Comparison of ENCODE assay signal across 12 cellular contexts in genomic region chr5:88827997-88828396, GRCh38. TPM values are rescaled to one million over a fixed set of nuclear protein-coding genes. Genes with fewer than 3 reads are reported as not detected.
A peak's percentile ranks its signal among the peaks of the same experiment; 100 is the strongest.
DNase-seq lines count a peak whose midpoint lies in the region; ATAC-seq, FAIRE-seq and TF ChIP-seq lines count a peak whose summit lies in the region.
"Had no signal": no experiment of that assay in that cellular context is flagged by ENCODE, and none has a peak within 500 bp of the region (broad histone marks: within the 10 kb centered on the region; RNA-seq: fewer than 3 reads in every experiment).

No MANE protein-coding gene starts in this region.

- DNase-seq in GM12891 (ENCODE audit: insufficient read length, low spot score) = no peak
- DNase-seq in NB4 (ENCODE audit: low read depth) = peak; percentile 6
- no peak for DNase-seq in central memory CD8-positive, alpha-beta T cell (ENCODE audit: low spot score in 2 of 2)
- DNase-seq in T-helper 9 cell = no peak
- DNase-seq in islet precursor cell = no peak
- DNase-seq in occipital lobe (lab: John Stamatoyannopoulos, UW) = no peak
- no peak for DNase-seq in retina
- DNase-seq: DMS153, endodermal cell, kidney, NCI-H2171 had no signal

- TF ChIP-seq POLR2A in GM12891 (IDR thresholded peaks at IDR 0.05; ENCODE audit: low read depth, low read length) = no peak
- TF ChIP-seq POLR2A in NB4 (IDR thresholded peaks at IDR 0.05; ENCODE audit: extremely low read depth, insufficient read length) = no peak

- H3K36me3 ChIP-seq in skeletal muscle tissue (ENCODE audit: control insufficient read depth in 3 of 3, insufficient read depth in 3 of 3, low read length in 3 of 3) = peaks cover 0 to 2% (median under 1%) of the 10 kb centered on the region in 3 donors

- no peaks in the 10 kb centered on the region for H3K9me3 Mint-ChIP-seq in central memory CD8-positive, alpha-beta T cell
- H3K9me3 Mint-ChIP-seq: endodermal cell had no signal

- H3K27ac Mint-ChIP-seq in central memory CD8-positive, alpha-beta T cell (ENCODE audit: low read depth) = no peak overlapping the region

- no peak for TF ChIP-seq CTCF in NB4 (IDR thresholded peaks at IDR 0.05; ENCODE audit: low read depth, low read length)

- H3K36me3 Mint-ChIP-seq in central memory CD8-positive, alpha-beta T cell (ENCODE audit: insufficient read depth) = peaks cover 2% of the 10 kb centered on the region

- FAIRE-seq in GM12891 (lab: Jason Lieb, UNC) = peak; percentile 76
- FAIRE-seq: kidney had no signal

- H3K4me1 Mint-ChIP-seq in central memory CD8-positive, alpha-beta T cell = no peaks in the 10 kb centered on the region

- H3K27me3 Mint-ChIP-seq in central memory CD8-positive, alpha-beta T cell = no peaks in the 10 kb centered on the region

- H3K4me3 ChIP-seq in NB4 (ENCODE audit: low read depth, low read length) = no peak overlapping the region
- peak overlapping the region in 1 of 3 donors; percentile 18 for H3K4me3 ChIP-seq in skeletal muscle tissue (ENCODE audit: low read length in 3 of 3)

- no peaks in the 10 kb centered on the region for H3K27me3 ChIP-seq in skeletal muscle tissue (ENCODE audit: control insufficient read depth in 3 of 3, insufficient read depth in 3 of 3, low read length in 3 of 3)

- no peaks in the 10 kb centered on the region for H3K9me3 ChIP-seq in skeletal muscle tissue (ENCODE audit: control insufficient read depth in 3 of 3, low read length in 3 of 3)

- no peak overlapping the region for H3K4me3 Mint-ChIP-seq in central memory CD8-positive, alpha-beta T cell
- H3K4me3 Mint-ChIP-seq: endodermal cell had no signal

- H3K4me1 ChIP-seq in skeletal muscle tissue (ENCODE audit: control insufficient read depth in 3 of 3, insufficient read depth in 3 of 3, low read length in 3 of 3) = peaks cover 48 to 62% (median 50%) of the 10 kb centered on the region in 3 donors

- H3K27ac ChIP-seq in skeletal muscle tissue (ENCODE audit: low read depth, low read length) = peak overlapping the region; percentile 80

- peak; percentile 29 for ATAC-seq in central memory CD8-positive, alpha-beta T cell (replicated peaks; ENCODE audit: extremely low read depth, poor library complexity, severe bottlenecking)

- H3K9ac ChIP-seq in skeletal muscle tissue (ENCODE audit: low read depth in 1 of 3, low read length in 3 of 3) = peak overlapping the region in 1 of 3 donors; percentile 59

TF ChIP-seq in GM12891, 5 proteins besides CTCF, POLR2A, EP300 and RAD21:
- TF ChIP-seq POU2F2 (IDR thresholded peaks at IDR 0.05; ENCODE audit: low read depth, low read length) = no peak
- no peak for TF ChIP-seq TAF1 (IDR thresholded peaks at IDR 0.05; ENCODE audit: low read depth, low read length)
- no peak for TF ChIP-seq POLR2AphosphoS5 (IDR thresholded peaks at IDR 0.05; ENCODE audit: low read depth, low read length)
- no peak for TF ChIP-seq PAX5 (IDR thresholded peaks at IDR 0.05; ENCODE audit: insufficient read depth, low read length, severe bottlenecking)
- TF ChIP-seq SPI1 (IDR thresholded peaks at IDR 0.05; ENCODE audit: low read depth, low read length) = no peak

RNA-seq across cellular contexts. Expression of gene MEF2C, which starts 55.0 kb away (rescaled TPM):
- 103 TPM for polyA plus RNA-seq in GM12891 (2012; ENCODE audit: low read depth, missing spikeins)
- total RNA-seq in skeletal muscle tissue (464 TPM), occipital lobe (2,088 TPM)
